Comparison of ENCODE assay signal across 1 cellular context in the genomic region with DNA sequence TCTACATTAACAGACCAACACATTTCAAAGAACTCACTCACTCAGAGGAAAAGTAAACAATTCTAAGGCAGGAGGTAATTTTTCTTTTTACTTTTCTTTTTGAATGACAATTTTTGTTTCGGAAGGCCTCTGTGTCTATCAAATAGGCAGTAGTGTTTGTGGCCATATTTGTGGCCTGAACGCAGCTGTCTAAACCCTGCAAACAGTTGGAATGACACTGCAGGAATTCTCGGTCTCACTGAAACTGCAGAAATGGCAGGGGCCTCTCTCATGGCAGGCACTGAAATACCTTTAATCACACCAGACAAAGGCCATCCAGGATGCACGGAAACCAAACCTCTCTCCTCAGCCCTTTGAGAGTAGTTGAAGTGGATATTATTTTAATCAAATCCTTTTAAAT.
TF ChIP-seq lines count a peak whose summit lies in the region.

No MANE protein-coding gene starts in this region.

TF ChIP-seq in HepG2, 621 proteins besides CTCF, POLR2A, EP300 and RAD21:
- TF ChIP-seq SAP130 (CRISPR knock-in tag; IDR thresholded peaks at IDR 0.05; ENCODE audit: low read depth) (peak; percentile 47; the same call in 1 of the 2 replicates), SMAD1 (CRISPR knock-in tag; IDR thresholded peaks at IDR 0.05; ENCODE audit: borderline replicate concordance, low read depth) (no peak), NFE2L2 (IDR thresholded peaks at IDR 0.05; ENCODE audit: low read length) (peak; percentile 71; the same call in 1 of the 2 replicates), ZNF292 (CRISPR knock-in tag; IDR thresholded peaks at IDR 0.05; ENCODE audit: borderline replicate concordance, low read depth) (0 out of 2 replicates have a peak, but pooled peaks have one; percentile 66), RXRB (CRISPR knock-in tag; IDR thresholded peaks at IDR 0.05; ENCODE audit: borderline replicate concordance) (no peak), ASH2L (IDR thresholded peaks at IDR 0.05; ENCODE audit: insufficient read length, low read depth, low read length) (peak; percentile 7), MAFF (IDR thresholded peaks at IDR 0.05; ENCODE audit: low read depth, low read length) (peak; percentile 21; the same call in 1 of the 2 replicates), NFE2 (CRISPR knock-in tag; IDR thresholded peaks at IDR 0.05) (peak; percentile 75; the same call in 1 of the 2 replicates), ZFY (CRISPR knock-in tag; IDR thresholded peaks at IDR 0.05) (peak; percentile 18; the same call in 1 of the 2 replicates), ZNF75D (CRISPR knock-in tag; IDR thresholded peaks at IDR 0.05; ENCODE audit: borderline replicate concordance) (no peak), RBFOX2 (IDR thresholded peaks at IDR 0.05; ENCODE audit: low read depth, low read length) (no peak), TEAD3 (CRISPR knock-in tag; optimal IDR thresholded peaks at IDR 0.05; ENCODE audit: borderline replicate concordance) (peak; percentile 65), XRCC5 (optimal IDR thresholded peaks at IDR 0.05; ENCODE audit: low read length) (no peak)
TF ChIP-seq in HepG2: peak in this region for 8.
